Comparison of ENCODE assay signal across 12 cellular contexts in the genomic region with DNA sequence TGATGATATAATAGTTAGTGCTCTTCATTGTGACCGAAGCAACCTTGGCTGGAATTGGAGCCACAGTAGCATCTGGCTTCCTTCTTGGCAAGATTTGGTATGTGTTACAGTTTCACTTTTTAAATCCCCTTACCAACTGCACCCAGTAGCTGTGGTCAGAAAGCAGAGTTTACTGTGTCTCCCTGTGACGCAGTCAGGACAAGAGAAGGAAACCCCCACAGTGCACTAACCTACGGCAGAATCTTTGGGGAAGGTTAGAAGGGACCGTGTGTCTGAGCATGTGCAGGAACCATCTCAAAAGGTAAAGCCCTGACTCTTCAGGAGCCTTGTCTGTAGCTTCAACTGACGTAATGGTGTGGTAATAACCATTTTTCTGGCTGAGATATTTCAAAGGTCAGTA. TPM values are rescaled to one million over a fixed set of nuclear protein-coding genes. Genes with fewer than 3 reads are reported as not detected.
A peak's percentile ranks its signal among the peaks of the same experiment; 100 is the strongest.
DNase-seq lines count a peak whose midpoint lies in the region; ATAC-seq, FAIRE-seq and TF ChIP-seq lines count a peak whose summit lies in the region.
"Not testable (repeated sequence)": the region's sequence is repeated elsewhere in the genome, so short reads cannot be mapped to it uniquely, and the experiment has no call there.
"Had no signal": no experiment of that assay in that cellular context is flagged by ENCODE, and none has a peak within 500 bp of the region (broad histone marks: within the 10 kb centered on the region; RNA-seq: fewer than 3 reads in every experiment).

No MANE protein-coding gene starts in this region.

- not testable (repeated sequence) for H3K4me1 Mint-ChIP-seq in CD8-positive, alpha-beta T cell (ENCODE audit: low read depth); T-helper 17 cell; activated naive CD8-positive, alpha-beta T cell treated with anti-CD3 and anti-CD28 coated beads, Interleukin-2, amount 50 U/mL, for 24 hours; memory B cell; stimulated activated memory B cell treated with anti-CD40 and anti-IgM and Interleukin-4, amounts not matched to agents 10 μg/mL and 1 μg/mL and 100 μg/mL, for 72 hours

- not testable (repeated sequence) for H3K27ac ChIP-seq in CD8-positive, alpha-beta T cell (ENCODE audit: low read depth, low read length)

- FAIRE-seq in bronchial epithelial cell (lab: Jason Lieb, UNC) = peak; percentile 95

- not testable (repeated sequence) for TF ChIP-seq CTCF in CD8-positive, alpha-beta T cell (IDR thresholded peaks at IDR 0.05); bronchial epithelial cell (IDR thresholded peaks at IDR 0.05; ENCODE audit: insufficient read depth, low read length, severe bottlenecking)

- not testable (repeated sequence) for DNase-seq in CD8-positive, alpha-beta T cell; T-helper 17 cell; activated naive CD8-positive, alpha-beta T cell treated with anti-CD3 and anti-CD28 coated beads, Interleukin-2, amount 50 U/mL, for 24 hours; bronchial epithelial cell (ENCODE audit: low read depth); memory B cell (ENCODE audit: low spot score in 2 of 2)

- H3K9me3 Mint-ChIP-seq in CD8-positive, alpha-beta T cell; activated naive CD8-positive, alpha-beta T cell treated with anti-CD3 and anti-CD28 coated beads, Interleukin-2, amount 50 U/mL, for 24 hours; memory B cell; stimulated activated memory B cell treated with anti-CD40 and anti-IgM and Interleukin-4, amounts not matched to agents 10 μg/mL and 1 μg/mL and 100 μg/mL, for 72 hours: not testable (repeated sequence)

- intact Hi-C loops in CD8-positive, alpha-beta T cell (cut with DNase I, micrococcal nuclease) = not testable (repeated sequence)

- not testable (repeated sequence) for H3K4me3 ChIP-seq in CD8-positive, alpha-beta T cell (ENCODE audit: low read depth, low read length); bronchial epithelial cell (ENCODE audit: low read depth, low read length)

- H3K27me3 ChIP-seq in CD8-positive, alpha-beta T cell (ENCODE audit: insufficient read depth, low read length); bronchial epithelial cell (ENCODE audit: control insufficient read depth, insufficient read depth, low read length): not testable (repeated sequence)

- H3K4me1 ChIP-seq in CD8-positive, alpha-beta T cell (ENCODE audit: insufficient read depth, low read length) = not testable (repeated sequence)

- peak; percentile 66 for ATAC-seq in CD8-positive, alpha-beta T cell
- ATAC-seq in T-helper 17 cell (peak; percentile 67), memory B cell (ENCODE audit: low read depth) (peak; percentile 46)
- peak; percentile 37 for ATAC-seq in activated naive CD8-positive, alpha-beta T cell treated with anti-CD3 and anti-CD28 coated beads, Interleukin-2, amount 50 U/mL, for 24 hours
- ATAC-seq in stimulated activated memory B cell treated with anti-CD40 and anti-IgM and Interleukin-4, amounts not matched to agents 10 μg/mL and 1 μg/mL and 100 μg/mL, for 72 hours = peak; percentile 50

- not testable (repeated sequence) for H3K36me3 ChIP-seq in CD8-positive, alpha-beta T cell (ENCODE audit: insufficient read depth, low read length); bronchial epithelial cell (ENCODE audit: control insufficient read depth, insufficient read depth, low read length)

- not testable (repeated sequence) for H3K27me3 Mint-ChIP-seq in CD8-positive, alpha-beta T cell (ENCODE audit: low read depth); T-helper 17 cell; activated naive CD8-positive, alpha-beta T cell treated with anti-CD3 and anti-CD28 coated beads, Interleukin-2, amount 50 U/mL, for 24 hours; memory B cell; stimulated activated memory B cell treated with anti-CD40 and anti-IgM and Interleukin-4, amounts not matched to agents 10 μg/mL and 1 μg/mL and 100 μg/mL, for 72 hours

- H3K4me3 Mint-ChIP-seq in CD8-positive, alpha-beta T cell; T-helper 17 cell; activated naive CD8-positive, alpha-beta T cell treated with anti-CD3 and anti-CD28 coated beads, Interleukin-2, amount 50 U/mL, for 24 hours; memory B cell; stimulated activated memory B cell treated with anti-CD40 and anti-IgM and Interleukin-4, amounts not matched to agents 10 μg/mL and 1 μg/mL and 100 μg/mL, for 72 hours: not testable (repeated sequence)

- CTCF ChIA-PET in CD8-positive, alpha-beta T cell (lab: Charles Lee) = not testable (repeated sequence)

- not testable (repeated sequence) for H3K36me3 Mint-ChIP-seq in CD8-positive, alpha-beta T cell; T-helper 17 cell (ENCODE audit: low read depth); activated naive CD8-positive, alpha-beta T cell treated with anti-CD3 and anti-CD28 coated beads, Interleukin-2, amount 50 U/mL, for 24 hours (ENCODE audit: low read depth); memory B cell; stimulated activated memory B cell treated with anti-CD40 and anti-IgM and Interleukin-4, amounts not matched to agents 10 μg/mL and 1 μg/mL and 100 μg/mL, for 72 hours

- not testable (repeated sequence) for H3K27ac Mint-ChIP-seq in CD8-positive, alpha-beta T cell; T-helper 17 cell; activated naive CD8-positive, alpha-beta T cell treated with anti-CD3 and anti-CD28 coated beads, Interleukin-2, amount 50 U/mL, for 24 hours; memory B cell; stimulated activated memory B cell treated with anti-CD40 and anti-IgM and Interleukin-4, amounts not matched to agents 10 μg/mL and 1 μg/mL and 100 μg/mL, for 72 hours

- not testable (repeated sequence) for H3K9me3 ChIP-seq in CD8-positive, alpha-beta T cell (ENCODE audit: low read length); T-helper 17 cell (ENCODE audit: control insufficient read depth, low read length, poor library complexity, severe bottlenecking)

- POLR2A ChIA-PET in CD8-positive, alpha-beta T cell (lab: Charles Lee) = not testable (repeated sequence)

RNA-seq across cellular contexts. Expression of a gene that starts 40.6 kb away (rescaled TPM):
- total RNA-seq in CD8-positive, alpha-beta T cell = not detected
- total RNA-seq in T-helper 17 cell (under 1 TPM in 1 of 2 donors, not detected in 1; 0.30 TPM), bronchial epithelial cell (not detected in 2 replicates)
- total RNA-seq: B cell; CD4-positive, CD25-positive, alpha-beta regulatory T cell; CD8-positive, alpha-beta memory T cell; Daoy; G401; HFFc6 had no signal
